8 cellular contexts compared by ENCODE assay signal in genomic region chr16:72214821-72215220, GRCh38.
"Had no signal": no experiment of that assay in that cellular context is flagged by ENCODE, and none has a peak within 500 bp of the region (broad histone marks: within the 10 kb centered on the region; RNA-seq: fewer than 3 reads in every experiment).

No MANE protein-coding gene starts in this region.

- ATAC-seq: GM12878 had no signal

- H3K4me3 ChIP-seq: GM12878 had no signal

- FAIRE-seq: G401.6, GM12878, GM12891, GM12892, GM18507, GM19239 had no signal

- DNase-seq: GDM1, GF-D8 had no signal
